Comparison of ENCODE assay signal across 10 cellular contexts in genomic region chr11:3946445-3947017, GRCh38.
DNase-seq lines count a peak whose midpoint lies in the region; ATAC-seq and TF ChIP-seq lines count a peak whose summit lies in the region.
"Had no signal": no experiment of that assay in that cellular context is flagged by ENCODE, and none has a peak within 500 bp of the region (broad histone marks: within the 10 kb centered on the region; RNA-seq: fewer than 3 reads in every experiment).

No MANE protein-coding gene starts in this region.

- no peaks in the 10 kb centered on the region for H3K27me3 ChIP-seq in BLaER1 treated with 17β-estradiol and CSF1 and Interleukin-3, amounts not matched to agents 10 nM and 100 nM
- no peaks in the 10 kb centered on the region for H3K27me3 ChIP-seq in colonic mucosa

- H3K4me1 Mint-ChIP-seq in nephron progenitor cell = peaks cover 24% of the 10 kb centered on the region

- TF ChIP-seq CTCF in colonic mucosa (IDR thresholded peaks at IDR 0.05) (no peak), nephron progenitor cell (IDR thresholded peaks at IDR 0.05) (no peak)

- peak; percentile 6 for ATAC-seq in HG03354 (IDR thresholded peaks at IDR 0.05; ENCODE audit: poor library complexity, severe bottlenecking, unreplicated experiment)
- ATAC-seq: PC-3 had no signal

- H3K9me3 Mint-ChIP-seq in nephron progenitor cell = no peaks in the 10 kb centered on the region

- peaks cover 73 to 88% (median 83%) of the 10 kb centered on the region in 10 experiments for H3K4me1 ChIP-seq in BLaER1 treated with 17β-estradiol and CSF1 and Interleukin-3, amounts not matched to agents 10 nM and 100 nM
- H3K4me1 ChIP-seq in colonic mucosa = peaks cover 9% of the 10 kb centered on the region

- H3K4me3 Mint-ChIP-seq in nephron progenitor cell = no peak overlapping the region

- H3K4me2 ChIP-seq in BLaER1 treated with 17β-estradiol and CSF1 and Interleukin-3, amounts not matched to agents 10 nM and 100 nM = peak overlapping the region; percentile 66 to 93 (median 81)

- peak overlapping the region; percentile 50 for H3K27ac Mint-ChIP-seq in nephron progenitor cell

- H3K36me3 Mint-ChIP-seq in nephron progenitor cell (ENCODE audit: low read depth) = no peaks in the 10 kb centered on the region

- intact Hi-C loops in colonic mucosa (cut with DNase I) = no loop called here

- H3K4me3 ChIP-seq in BLaER1 treated with 17β-estradiol and CSF1 and Interleukin-3, amounts not matched to agents 10 nM and 100 nM = peak overlapping the region in 1 of 10 experiments; percentile 4; a peak in 3 of 20 replicates
- no peak overlapping the region for H3K4me3 ChIP-seq in colonic mucosa

- no peak for DNase-seq in colonic mucosa
- no peak for DNase-seq in nephron progenitor cell
- DNase-seq in dermis blood vessel endothelial cell = no peak
- no peak for DNase-seq in activated effector memory CD4-positive, alpha-beta T cell treated with anti-CD3 and anti-CD28 coated beads, Interleukin-2, amount 50 U/mL, for 16 hours
- no peak for DNase-seq in SK-N-DZ (ENCODE audit: low spot score)
- DNase-seq in DMS79 (lab: John Stamatoyannopoulos, UW) = no peak
- DNase-seq: Calu3, PC-3 had no signal

- H3K27me3 Mint-ChIP-seq in nephron progenitor cell (ENCODE audit: low read depth, poor library complexity) = peaks cover 3% of the 10 kb centered on the region

- peak overlapping the region in 9 of 11 experiments; percentile 13 to 59 (median 48); a peak in 15 of 22 replicates for H3K27ac ChIP-seq in BLaER1 treated with 17β-estradiol and CSF1 and Interleukin-3, amounts not matched to agents 10 nM and 100 nM
- peak overlapping the region; percentile 52 for H3K27ac ChIP-seq in colonic mucosa

- peaks cover 0 to 6% (median 0%) of the 10 kb centered on the region in 11 experiments; a peak in 2 of 22 replicates for H3K9me3 ChIP-seq in BLaER1 treated with 17β-estradiol and CSF1 and Interleukin-3, amounts not matched to agents 10 nM and 100 nM (replicated peaks in 1 of 11)
- no peaks in the 10 kb centered on the region for H3K9me3 ChIP-seq in colonic mucosa

- peaks cover 0 to 15% (median 4%) of the 10 kb centered on the region in 11 experiments; a peak in 4 of 22 replicates for H3K36me3 ChIP-seq in BLaER1 treated with 17β-estradiol and CSF1 and Interleukin-3, amounts not matched to agents 10 nM and 100 nM
- H3K36me3 ChIP-seq in colonic mucosa = no peaks in the 10 kb centered on the region

- H4K20me1 ChIP-seq in BLaER1 treated with 17β-estradiol and CSF1 and Interleukin-3, amounts not matched to agents 10 nM and 100 nM = peaks cover 0 to 68% (median 6%) of the 10 kb centered on the region in 11 experiments; a peak in 8 of 22 replicates

- H3K9ac ChIP-seq in BLaER1 treated with 17β-estradiol and CSF1 and Interleukin-3, amounts not matched to agents 10 nM and 100 nM = peak overlapping the region in 3 of 11 experiments; percentile 27 to 51 (median 29); a peak in 9 of 22 replicates
- H3K9ac ChIP-seq in colonic mucosa (ENCODE audit: low read depth in 2 of 2, low read length in 2 of 2) = no peak overlapping the region
